In the genomic region with DNA sequence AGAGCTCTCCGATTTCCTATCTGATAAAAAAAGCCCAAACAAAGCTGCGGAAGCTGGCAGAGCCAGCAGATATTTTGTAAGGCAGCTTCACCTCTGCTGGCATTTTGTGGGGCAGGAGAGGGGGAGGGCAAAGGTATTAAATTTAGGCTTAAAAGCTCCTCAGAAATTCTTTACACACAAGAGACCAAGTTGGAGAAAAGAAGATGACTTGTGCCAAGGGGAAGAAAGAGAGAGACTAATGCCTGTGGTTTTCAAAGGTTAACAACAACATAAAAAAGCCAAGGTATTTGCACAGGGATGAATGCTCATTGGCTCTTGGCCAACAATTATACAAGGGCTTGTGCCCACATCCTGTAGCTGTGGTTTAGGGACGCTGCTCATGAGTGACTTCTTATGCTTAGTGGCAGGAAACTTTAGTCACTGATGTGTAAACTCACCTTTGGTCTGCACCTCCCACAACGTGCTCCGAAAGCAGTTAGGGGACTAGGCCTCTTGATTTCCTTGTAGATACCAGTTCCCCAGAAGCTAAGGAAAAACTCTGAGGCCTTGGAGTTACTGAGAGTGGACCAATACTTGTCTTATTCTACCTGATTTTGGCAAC, we compare ENCODE assay signal across 9 cellular contexts.
DNase-seq lines count a peak whose midpoint lies in the region; ATAC-seq and TF ChIP-seq lines count a peak whose summit lies in the region.
"Had no signal": no experiment of that assay in that cellular context is flagged by ENCODE, and none has a peak within 500 bp of the region (broad histone marks: within the 10 kb centered on the region; RNA-seq: fewer than 3 reads in every experiment).

No MANE protein-coding gene starts in this region.

- peaks cover 39% of the 10 kb centered on the region for H3K9me3 Mint-ChIP-seq in T-helper 1 cell treated with Interleukin-12 subunit alpha and Interleukin-12 subunit beta and Interleukin-4 antibody, amounts not matched to agents 30 μg/mL and 1 μg/mL, for 36 hours

- peak overlapping the region; percentile 99 for H3K27ac Mint-ChIP-seq in T-helper 1 cell treated with Interleukin-12 subunit alpha and Interleukin-12 subunit beta and Interleukin-4 antibody, amounts not matched to agents 30 μg/mL and 1 μg/mL, for 36 hours

- H3K4me3 ChIP-seq in astrocyte of the spinal cord (ENCODE audit: low read depth, low read length) = no peak overlapping the region
- H3K4me3 ChIP-seq: heart left ventricle had no signal

- H3K27me3 Mint-ChIP-seq in T-helper 1 cell treated with Interleukin-12 subunit alpha and Interleukin-12 subunit beta and Interleukin-4 antibody, amounts not matched to agents 30 μg/mL and 1 μg/mL, for 36 hours (ENCODE audit: low read depth) = no peaks in the 10 kb centered on the region

- TF ChIP-seq CTCF in GM13976 (IDR thresholded peaks at IDR 0.05; ENCODE audit: borderline replicate concordance, control extremely low read depth, extremely low read depth, insufficient read depth, missing control alignments) = no peak
- no peak for TF ChIP-seq CTCF in astrocyte of the spinal cord (IDR thresholded peaks at IDR 0.05; ENCODE audit: low read depth, low read length)

- H3K4me1 Mint-ChIP-seq in T-helper 1 cell treated with Interleukin-12 subunit alpha and Interleukin-12 subunit beta and Interleukin-4 antibody, amounts not matched to agents 30 μg/mL and 1 μg/mL, for 36 hours (ENCODE audit: low read depth) = peaks cover 44% of the 10 kb centered on the region

- peaks cover 42% of the 10 kb centered on the region for H3K36me3 Mint-ChIP-seq in T-helper 1 cell treated with Interleukin-12 subunit alpha and Interleukin-12 subunit beta and Interleukin-4 antibody, amounts not matched to agents 30 μg/mL and 1 μg/mL, for 36 hours (ENCODE audit: low read depth)

- peak overlapping the region; percentile 84 for H3K4me3 Mint-ChIP-seq in T-helper 1 cell treated with Interleukin-12 subunit alpha and Interleukin-12 subunit beta and Interleukin-4 antibody, amounts not matched to agents 30 μg/mL and 1 μg/mL, for 36 hours

- DNase-seq in GM13976 (ENCODE audit: low spot score) = peak; percentile 28
- peak; percentile 82 for DNase-seq in NAMALWA (ENCODE audit: low spot score)
- DNase-seq in astrocyte of the spinal cord (ENCODE audit: low read depth, low spot score) = peak; percentile 93
- peak; percentile 75 for DNase-seq in non-pigmented ciliary epithelial cell (ENCODE audit: low read depth)
- DNase-seq in cerebellar cortex (ENCODE audit: low spot score) = no peak
- DNase-seq in amniotic stem cell (lab: John Stamatoyannopoulos, UW) = no peak

- in situ Hi-C loops in GM13976 (cut with MboI; ENCODE audit: low sequenced_read_pairs, unreplicated experiment) = no loop called here
- in situ Hi-C loops in astrocyte of the spinal cord (cut with HindIII; ENCODE audit: low sequenced_read_pairs) = no loop called here

- ATAC-seq in HG02623 (IDR thresholded peaks at IDR 0.05; ENCODE audit: unreplicated experiment) = peak; percentile 100

Comparison
In these comparisons a context has a peak if more than half of its experiments do, and no peak if none do; other contexts are left out.
1. DNase-seq: peak in GM13976 (single experiment), NAMALWA (single experiment), astrocyte of the spinal cord (single experiment) and non-pigmented ciliary epithelial cell (single experiment); none in cerebellar cortex (single experiment) and amniotic stem cell (single experiment).